15 cellular contexts compared by ENCODE assay signal in genomic region chr1:31798086-31798432, GRCh38. TPM values are rescaled to one million over a fixed set of nuclear protein-coding genes. Genes with fewer than 3 reads are reported as not detected.
DNase-seq lines count a peak whose midpoint lies in the region; ATAC-seq and TF ChIP-seq lines count a peak whose summit lies in the region.
"Had no signal": no experiment of that assay in that cellular context is flagged by ENCODE, and none has a peak within 500 bp of the region (broad histone marks: within the 10 kb centered on the region; RNA-seq: fewer than 3 reads in every experiment).

No MANE protein-coding gene starts in this region.

- H3K9ac ChIP-seq in mesenchymal stem cell (ENCODE audit: low read length) = peak overlapping the region; percentile 88

- H4K91ac ChIP-seq in mesenchymal stem cell (ENCODE audit: low read length) = peak overlapping the region; percentile 10

- peak overlapping the region; percentile 55 for H2BK120ac ChIP-seq in mesenchymal stem cell (ENCODE audit: low read depth, low read length)

- peaks cover 34% of the 10 kb centered on the region for H3K4me1 Mint-ChIP-seq in chondrocyte (ENCODE audit: low read depth)
- peaks cover 8% of the 10 kb centered on the region for H3K4me1 Mint-ChIP-seq in activated CD8-positive, alpha-beta T cell treated with anti-CD3 and anti-CD28 coated beads for 36 hours (ENCODE audit: low read depth)
- peaks cover 2 to 6% (median 4%) of the 10 kb centered on the region in 3 donors for H3K4me1 Mint-ChIP-seq in CD8-positive, alpha-beta memory T cell
- H3K4me1 Mint-ChIP-seq in activated naive CD4-positive, alpha-beta T cell treated with anti-CD3 and anti-CD28 coated beads for 36 hours (ENCODE audit: low read depth) = peaks cover 14% of the 10 kb centered on the region

- peak overlapping the region; percentile 37 for H2AK5ac ChIP-seq in mesenchymal stem cell (ENCODE audit: low read length, severe bottlenecking)

- peak overlapping the region; percentile 65 for H3K4me3 Mint-ChIP-seq in chondrocyte (ENCODE audit: unreplicated experiment)
- H3K4me3 Mint-ChIP-seq in activated CD8-positive, alpha-beta T cell treated with anti-CD3 and anti-CD28 coated beads for 36 hours = no peak overlapping the region
- H3K4me3 Mint-ChIP-seq in CD8-positive, alpha-beta memory T cell = no peak overlapping the region
- H3K4me3 Mint-ChIP-seq in activated naive CD4-positive, alpha-beta T cell treated with anti-CD3 and anti-CD28 coated beads for 36 hours = no peak overlapping the region
- H3K4me3 Mint-ChIP-seq: activated naive CD4-positive, alpha-beta T cell treated with anti-CD3 and anti-CD28 coated beads, Interleukin-2, amount 50 U/mL, for 24 hours; immature natural killer cell had no signal

- CTCF ChIA-PET in activated CD8-positive, alpha-beta T cell treated with anti-CD3 and anti-CD28 coated beads for 36 hours (lab: Charles Lee) = interaction anchor here (1.0 to 1.3 kb wide), 2 partner anchors 9 to 13 kb away, joined by 3 to 4 read pairs; no protein-coding TSS in a partner anchor
- CTCF ChIA-PET in CD8-positive, alpha-beta memory T cell (lab: Charles Lee) = interaction anchor here (1.0 to 2.1 kb wide), 2 partner anchors 9 to 18 kb away, joined by 3 to 4 read pairs; partner anchors contain the start of gene SPOCD1
- CTCF ChIA-PET in activated naive CD4-positive, alpha-beta T cell treated with anti-CD3 and anti-CD28 coated beads for 36 hours (lab: Charles Lee) = interaction anchor here (0.9 to 1.2 kb wide), 3 partner anchors 9 to 166 kb away, joined by 3 to 7 read pairs (median 4); no protein-coding TSS in a partner anchor

- no peaks in the 10 kb centered on the region for H3K9me3 ChIP-seq in MG63
- no peaks in the 10 kb centered on the region for H3K9me3 ChIP-seq in mesenchymal stem cell (ENCODE audit: control insufficient read depth, low read length)
- H3K9me3 ChIP-seq in CD8-positive, alpha-beta memory T cell (ENCODE audit: low read length) = no peaks in the 10 kb centered on the region
- H3K9me3 ChIP-seq: esophagus squamous epithelium, SJCRH30 had no signal

- peak overlapping the region; percentile 55 for H2BK15ac ChIP-seq in mesenchymal stem cell (ENCODE audit: low read depth, poor library complexity, severe bottlenecking)

- no peak overlapping the region for H3K23ac ChIP-seq in mesenchymal stem cell (ENCODE audit: low read length in 2 of 2)

- intact Hi-C loops in activated CD8-positive, alpha-beta T cell treated with anti-CD3 and anti-CD28 coated beads for 36 hours (cut with micrococcal nuclease) = no loop called here
- intact Hi-C loops in activated naive CD4-positive, alpha-beta T cell treated with anti-CD3 and anti-CD28 coated beads for 36 hours (cut with micrococcal nuclease) = no loop called here

- no peak for TF ChIP-seq CTCF in chondrocyte (IDR thresholded peaks at IDR 0.05)
- TF ChIP-seq CTCF in activated CD8-positive, alpha-beta T cell treated with anti-CD3 and anti-CD28 coated beads for 36 hours (IDR thresholded peaks at IDR 0.05) = no peak

- H3K4me2 ChIP-seq in mesenchymal stem cell (ENCODE audit: low read length, poor library complexity, severe bottlenecking) = peak overlapping the region; percentile 20

- H3K4me1 ChIP-seq in mesenchymal stem cell (ENCODE audit: control insufficient read depth, insufficient read depth, low read depth, low read length) = peaks cover 41% of the 10 kb centered on the region
- no peaks in the 10 kb centered on the region for H3K4me1 ChIP-seq in CD8-positive, alpha-beta memory T cell (ENCODE audit: insufficient read depth, low read length)

- no peaks in the 10 kb centered on the region for H3K36me3 Mint-ChIP-seq in chondrocyte (ENCODE audit: low read depth)
- H3K36me3 Mint-ChIP-seq in activated CD8-positive, alpha-beta T cell treated with anti-CD3 and anti-CD28 coated beads for 36 hours (ENCODE audit: low read depth) = no peaks in the 10 kb centered on the region
- H3K36me3 Mint-ChIP-seq in CD8-positive, alpha-beta memory T cell = no peaks in the 10 kb centered on the region
- H3K36me3 Mint-ChIP-seq in activated naive CD4-positive, alpha-beta T cell treated with anti-CD3 and anti-CD28 coated beads for 36 hours (ENCODE audit: low read depth) = no peaks in the 10 kb centered on the region
- H3K36me3 Mint-ChIP-seq: activated naive CD4-positive, alpha-beta T cell treated with anti-CD3 and anti-CD28 coated beads, Interleukin-2, amount 50 U/mL, for 24 hours; immature natural killer cell had no signal

- H3K27me3 Mint-ChIP-seq in chondrocyte (ENCODE audit: low read depth) = no peaks in the 10 kb centered on the region
- no peaks in the 10 kb centered on the region for H3K27me3 Mint-ChIP-seq in activated CD8-positive, alpha-beta T cell treated with anti-CD3 and anti-CD28 coated beads for 36 hours
- peaks cover 6 to 18% of the 10 kb centered on the region in 2 donors for H3K27me3 Mint-ChIP-seq in CD8-positive, alpha-beta memory T cell
- no peaks in the 10 kb centered on the region for H3K27me3 Mint-ChIP-seq in activated naive CD4-positive, alpha-beta T cell treated with anti-CD3 and anti-CD28 coated beads for 36 hours (ENCODE audit: low read depth)

- peak overlapping the region; percentile 42 for H2AFZ ChIP-seq in mesenchymal stem cell (ENCODE audit: low read depth, low read length)

- H3K9me3 Mint-ChIP-seq in chondrocyte (ENCODE audit: low read depth) = no peaks in the 10 kb centered on the region
- H3K9me3 Mint-ChIP-seq in activated CD8-positive, alpha-beta T cell treated with anti-CD3 and anti-CD28 coated beads for 36 hours = no peaks in the 10 kb centered on the region
- no peaks in the 10 kb centered on the region for H3K9me3 Mint-ChIP-seq in CD8-positive, alpha-beta memory T cell
- no peaks in the 10 kb centered on the region for H3K9me3 Mint-ChIP-seq in activated naive CD4-positive, alpha-beta T cell treated with anti-CD3 and anti-CD28 coated beads for 36 hours
- H3K9me3 Mint-ChIP-seq: activated naive CD4-positive, alpha-beta T cell treated with anti-CD3 and anti-CD28 coated beads, Interleukin-2, amount 50 U/mL, for 24 hours; immature natural killer cell had no signal

- peak overlapping the region; percentile 82 for H4K8ac ChIP-seq in mesenchymal stem cell (ENCODE audit: low read length)

- H3K79me1 ChIP-seq in mesenchymal stem cell (replicated peaks; ENCODE audit: low read length, poor library complexity, severe bottlenecking) = peaks cover 9% of the 10 kb centered on the region

- H2BK5ac ChIP-seq in mesenchymal stem cell (ENCODE audit: low read depth, low read length, poor library complexity, severe bottlenecking) = no peak overlapping the region

- POLR2A ChIA-PET in activated CD8-positive, alpha-beta T cell treated with anti-CD3 and anti-CD28 coated beads for 36 hours (lab: Charles Lee) = interaction anchor here (3.7 kb wide), 1 partner anchor 9 kb away, joined by 17 read pairs; no protein-coding TSS in a partner anchor
- POLR2A ChIA-PET in CD8-positive, alpha-beta memory T cell (lab: Charles Lee) = no interaction called here

- 40% methylated on average over 8 of the region's 8 CpGs for WGBS in mesenchymal stem cell

- ATAC-seq in activated CD8-positive, alpha-beta T cell treated with anti-CD3 and anti-CD28 coated beads for 36 hours = no peak

- H3K27ac ChIP-seq in mesenchymal stem cell (ENCODE audit: low read length, poor library complexity, severe bottlenecking) = peak overlapping the region; percentile 39
- no peak overlapping the region for H3K27ac ChIP-seq in CD8-positive, alpha-beta memory T cell (ENCODE audit: low read depth, low read length)
- H3K27ac ChIP-seq: coronary artery, esophagus squamous epithelium, SJCRH30 had no signal

- H3K36me3 ChIP-seq in MG63 (peaks cover 24% of the 10 kb centered on the region), mesenchymal stem cell (ENCODE audit: control insufficient read depth in 1 of 2, insufficient read depth in 2 of 2, low read depth in 1 of 2, low read length in 2 of 2) (peaks cover 6 to 7% of the 10 kb centered on the region in 2 experiments)
- no peaks in the 10 kb centered on the region for H3K36me3 ChIP-seq in CD8-positive, alpha-beta memory T cell (ENCODE audit: insufficient read depth, low read length)
- H3K36me3 ChIP-seq: esophagus squamous epithelium, SJCRH30 had no signal

- DNase-seq in MG63 (no peak), chondrocyte (ENCODE audit: low spot score) (no peak), mesenchymal stem cell (no peak), ureter (ENCODE audit: low spot score) (peak; percentile 44)
- no peak for DNase-seq in activated CD8-positive, alpha-beta T cell treated with anti-CD3 and anti-CD28 coated beads for 36 hours
- no peak for DNase-seq in CD8-positive, alpha-beta memory T cell
- DNase-seq in activated naive CD4-positive, alpha-beta T cell treated with anti-CD3 and anti-CD28 coated beads for 36 hours = no peak
- DNase-seq: DMS 273 treated with DMSO at 0.1 percent for 48 hours, esophagus squamous epithelium, immature natural killer cell, NCI-H187 treated with DMSO at 0.1 percent for 48 hours, NCI-H748 treated with DMSO at 0.1 percent for 48 hours, SJCRH30 had no signal

- peak overlapping the region in 1 of 2 experiments; percentile 96 for H3K14ac ChIP-seq in mesenchymal stem cell (ENCODE audit: low read length in 2 of 2)

- peak overlapping the region; percentile 63 for H3K27ac Mint-ChIP-seq in chondrocyte (ENCODE audit: unreplicated experiment)
- H3K27ac Mint-ChIP-seq in activated CD8-positive, alpha-beta T cell treated with anti-CD3 and anti-CD28 coated beads for 36 hours = no peak overlapping the region
- no peak overlapping the region for H3K27ac Mint-ChIP-seq in CD8-positive, alpha-beta memory T cell
- no peak overlapping the region for H3K27ac Mint-ChIP-seq in activated naive CD4-positive, alpha-beta T cell treated with anti-CD3 and anti-CD28 coated beads for 36 hours
- H3K27ac Mint-ChIP-seq: activated naive CD4-positive, alpha-beta T cell treated with anti-CD3 and anti-CD28 coated beads, Interleukin-2, amount 50 U/mL, for 24 hours; immature natural killer cell had no signal

- H3K4ac ChIP-seq in mesenchymal stem cell (ENCODE audit: low read depth in 1 of 2, low read length in 2 of 2) = peak overlapping the region; percentile 82 to 86

- peak overlapping the region; percentile 57 for H3K4me3 ChIP-seq in MG63
- H3K4me3 ChIP-seq in mesenchymal stem cell (ENCODE audit: insufficient read depth in 1 of 2, low read depth in 1 of 2, low read length in 2 of 2) = peak overlapping the region; percentile 34 to 87
- no peak overlapping the region for H3K4me3 ChIP-seq in CD8-positive, alpha-beta memory T cell (ENCODE audit: low read length)
- H3K4me3 ChIP-seq: coronary artery, SJCRH30 had no signal

- peak overlapping the region; percentile 68 to 92 for H3K18ac ChIP-seq in mesenchymal stem cell (ENCODE audit: low read depth in 1 of 2, low read length in 2 of 2)

- peak overlapping the region in 1 of 2 experiments; percentile 93 for H2BK12ac ChIP-seq in mesenchymal stem cell (ENCODE audit: low read length in 2 of 2)

- H3K27me3 ChIP-seq in MG63 (no peaks in the 10 kb centered on the region), mesenchymal stem cell (ENCODE audit: control insufficient read depth in 1 of 2, insufficient read depth in 1 of 2, low read length in 2 of 2) (no peaks in the 10 kb centered on the region)
- H3K27me3 ChIP-seq in CD8-positive, alpha-beta memory T cell (ENCODE audit: insufficient read depth, low read length, poor library complexity, severe bottlenecking) = peaks cover 5% of the 10 kb centered on the region

RNA-seq across cellular contexts. Expression of gene SPOCD1, which starts 17.8 kb away (rescaled TPM):
- total RNA-seq in MG63 (2014; rRNA removed; shearing (Covaris generic); ENCODE audit: low replicate concordance) = 27.6 and 32.3 TPM in 2 replicates
- total RNA-seq in chondrocyte (0.46 to 7.3 TPM (median 5.2 TPM) in 3 replicates), ureter (39.8 TPM)
- 20.4 TPM for polyA plus RNA-seq in mesenchymal stem cell (2013, experiment 1 of 2)
- 20.7 TPM for polyA plus RNA-seq in mesenchymal stem cell (2013, experiment 2 of 2)
- not detected for total RNA-seq in activated CD8-positive, alpha-beta T cell treated with anti-CD3 and anti-CD28 coated beads for 36 hours
- total RNA-seq in CD8-positive, alpha-beta memory T cell = under 1 TPM in 1 of 2 experiments, not detected in 1; 0.18 TPM
- not detected for polyA plus RNA-seq in CD8-positive, alpha-beta memory T cell
- total RNA-seq in activated naive CD4-positive, alpha-beta T cell treated with anti-CD3 and anti-CD28 coated beads for 36 hours = under 1 TPM; 0.21 to 0.30 TPM

RNA-seq across cellular contexts. Expression of gene ADGRB2, which starts 33.9 kb away (rescaled TPM):
- total RNA-seq in MG63 (2014; rRNA removed; shearing (Covaris generic); ENCODE audit: low replicate concordance) = 3.4 and 8.5 TPM in 2 replicates
- total RNA-seq in chondrocyte (11.9 to 20.4 TPM (median 12.2 TPM) in 3 replicates), ureter (7.5 TPM)
- 6.1 TPM for polyA plus RNA-seq in mesenchymal stem cell (2013, experiment 1 of 2)
- polyA plus RNA-seq in mesenchymal stem cell (2013, experiment 2 of 2) = 5.3 TPM
- total RNA-seq in activated CD8-positive, alpha-beta T cell treated with anti-CD3 and anti-CD28 coated beads for 36 hours = under 1 TPM; 0.54 to 0.56 TPM
- under 1 TPM; 0.35 to 0.57 TPM for total RNA-seq in CD8-positive, alpha-beta memory T cell
- polyA plus RNA-seq in CD8-positive, alpha-beta memory T cell = 0.24 TPM
- under 1 TPM; 0.24 to 0.30 TPM for total RNA-seq in activated naive CD4-positive, alpha-beta T cell treated with anti-CD3 and anti-CD28 coated beads for 36 hours
